ENCODE assay signal across 8 cellular contexts in the genomic region with DNA sequence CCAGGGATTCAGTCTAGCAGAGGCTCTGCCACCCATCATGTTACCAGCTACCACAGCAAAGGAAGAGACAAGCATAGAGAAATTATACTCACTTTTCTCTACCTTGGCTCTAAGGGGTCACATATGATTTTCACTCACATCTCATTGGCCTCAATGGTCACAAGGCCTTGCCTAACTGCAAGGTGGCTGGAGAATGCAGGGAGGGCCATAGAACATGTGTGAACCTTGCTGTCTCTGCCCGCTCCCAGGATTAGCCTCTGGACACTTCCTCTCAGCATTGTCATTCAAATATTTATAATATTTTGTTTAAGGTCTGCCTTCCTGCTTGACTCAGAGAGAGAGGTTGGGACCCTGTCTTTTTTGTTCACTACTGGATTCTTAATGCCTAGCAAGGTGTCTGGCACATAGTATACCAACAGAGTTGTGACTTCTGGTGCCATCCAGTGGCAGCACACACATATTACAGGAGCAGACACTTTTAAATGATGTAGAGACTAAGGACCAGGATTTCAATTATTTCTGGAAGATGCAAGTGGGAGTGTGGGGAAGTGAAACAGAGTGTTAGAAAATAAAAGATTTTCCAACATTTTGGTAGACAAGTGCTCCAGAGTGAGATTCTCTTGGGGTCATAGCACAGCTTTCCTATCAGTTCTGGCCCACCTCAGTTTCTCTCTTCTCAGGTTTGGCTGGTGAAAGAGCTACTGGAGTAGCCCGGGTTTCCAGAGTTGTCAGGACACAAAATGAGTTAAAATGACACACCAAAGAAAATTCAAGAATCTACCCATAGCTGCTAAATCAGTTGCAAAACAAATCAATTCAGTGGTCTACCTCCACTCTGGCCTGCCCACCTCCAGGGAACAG.
DNase-seq lines count a peak whose midpoint lies in the region; ATAC-seq and TF ChIP-seq lines count a peak whose summit lies in the region.

No MANE protein-coding gene starts in this region.

- no peak overlapping the region for H3K4me3 Mint-ChIP-seq in neural progenitor cell

- peaks cover 9% of the 10 kb centered on the region for H3K27me3 Mint-ChIP-seq in neural progenitor cell (ENCODE audit: insufficient read depth, low read depth)

- ATAC-seq in GM18511 (IDR thresholded peaks at IDR 0.05; ENCODE audit: unreplicated experiment) (peak; percentile 96), HG03045 (IDR thresholded peaks at IDR 0.05; ENCODE audit: unreplicated experiment) (peak; percentile 76)

- no peak overlapping the region for H3K4me3 ChIP-seq in esophagus muscularis mucosa
- no peak overlapping the region for H3K4me3 ChIP-seq in neural progenitor cell
- H3K4me3 ChIP-seq in transverse colon, result no peak overlapping the region

- TF ChIP-seq EP300 in esophagus muscularis mucosa (IDR thresholded peaks at IDR 0.05) (no peak), transverse colon (IDR thresholded peaks at IDR 0.05; ENCODE audit: low read depth) (no peak)

- TF ChIP-seq POLR2A in esophagus muscularis mucosa (IDR thresholded peaks at IDR 0.05; ENCODE audit: low read depth) (no peak), transverse colon (IDR thresholded peaks at IDR 0.05) (no peak)

- H2AFZ ChIP-seq in neural progenitor cell (replicated peaks), result no peak overlapping the region

- no peak overlapping the region for H3K4me2 ChIP-seq in neural progenitor cell

- intact Hi-C loops in esophagus muscularis mucosa (cut with DNase I), result loop anchor here (5.0 kb wide), 1 partner anchor 241 kb away; no protein-coding TSS in a partner anchor
- intact Hi-C loops in transverse colon (cut with DNase I; ENCODE audit: low total_unique reads), result loop anchor here (10.0 kb wide), 2 partner anchors 209 to 239 kb away; no protein-coding TSS in a partner anchor

- H3K36me3 ChIP-seq in esophagus muscularis mucosa, result no peaks in the 10 kb centered on the region
- no peaks in the 10 kb centered on the region for H3K36me3 ChIP-seq in neural progenitor cell
- H3K36me3 ChIP-seq in transverse colon, result no peaks in the 10 kb centered on the region

- H3K9me3 ChIP-seq in esophagus muscularis mucosa, result no peaks in the 10 kb centered on the region
- no peaks in the 10 kb centered on the region for H3K9me3 ChIP-seq in neural progenitor cell (ENCODE audit: low read depth)
- H3K9me3 ChIP-seq in transverse colon, result no peaks in the 10 kb centered on the region

- H3K9me3 Mint-ChIP-seq in neural progenitor cell, result no peaks in the 10 kb centered on the region

- no peaks in the 10 kb centered on the region for H3K27me3 ChIP-seq in esophagus muscularis mucosa
- H3K27me3 ChIP-seq in neural progenitor cell, result no peaks in the 10 kb centered on the region
- no peaks in the 10 kb centered on the region for H3K27me3 ChIP-seq in transverse colon

- H3K27ac Mint-ChIP-seq in neural progenitor cell, result no peak overlapping the region

- H3K27ac ChIP-seq in esophagus muscularis mucosa (replicated peaks in 1 of 4) (no peak overlapping the region), neural progenitor cell (no peak overlapping the region), transverse colon (no peak overlapping the region)

- WGBS in esophagus muscularis mucosa, result 94% methylated on average over 2 of the region's 2 CpGs
- 68 to 90% methylated on average over 2 of the region's 2 CpGs for WGBS in transverse colon (ENCODE audit: low coverage in 1 of 2), 2 donors

- TF ChIP-seq CTCF in AG09319 (IDR thresholded peaks at IDR 0.05; ENCODE audit: low read depth, low read length) (peak; percentile 75), esophagus muscularis mucosa (IDR thresholded peaks at IDR 0.05) (peak; percentile 61 to 78 (median 63)), neural progenitor cell (IDR thresholded peaks at IDR 0.05) (peak; percentile 92), transverse colon (IDR thresholded peaks at IDR 0.05) (peak; percentile 61 to 77 (median 75))

- no peak overlapping the region for H3K9ac ChIP-seq in neural progenitor cell

- no peaks in the 10 kb centered on the region for H4K20me1 ChIP-seq in neural progenitor cell (ENCODE audit: low read depth)

- no peaks in the 10 kb centered on the region for H3F3A ChIP-seq in neural progenitor cell (ENCODE audit: low read depth)

- H3K4me1 ChIP-seq in esophagus muscularis mucosa, result no peaks in the 10 kb centered on the region
- H3K4me1 ChIP-seq in neural progenitor cell, result peaks cover 5% of the 10 kb centered on the region
- H3K4me1 ChIP-seq in transverse colon, result no peaks in the 10 kb centered on the region

- H3K79me2 ChIP-seq in neural progenitor cell (ENCODE audit: low read depth), result no peaks in the 10 kb centered on the region

- H3K4me1 Mint-ChIP-seq in neural progenitor cell, result peaks cover 6% of the 10 kb centered on the region

- DNase-seq in AG09319 (ENCODE audit: extremely low read depth, low read depth), result no peak
- peak; percentile 14 for DNase-seq in NCI-H82 treated with DMSO at 0.1 percent for 48 hours (lab: John Stamatoyannopoulos, UW; ENCODE audit: unreplicated experiment)
- peak; percentile 77 for DNase-seq in activated CD8-positive, alpha-beta memory T cell treated with anti-CD3 and anti-CD28 coated beads, Interleukin-2, amount 50 U/mL, for 4 hours
- DNase-seq in esophagus muscularis mucosa (ENCODE audit: extremely low spot score), result no peak
- peak; percentile 63 for DNase-seq in neural progenitor cell (ENCODE audit: low spot score)
- DNase-seq in transverse colon, result peak; percentile 70

- in situ Hi-C loops in transverse colon (cut with MboI; ENCODE audit: low pct_ligation_motif_present in 1 of 4, low pct_unique_long_range_greater_than_20kb in 1 of 4, low sequenced_read_pairs in 3 of 4), result loop anchor here (10.0 to 25.0 kb wide), 7 partner anchors 119 to 696 kb away; a partner anchor contains a TSS

- no peaks in the 10 kb centered on the region for H3K36me3 Mint-ChIP-seq in neural progenitor cell

Comparison
In these comparisons a context has a peak if more than half of its experiments do, and no peak if none do; other contexts are left out.
1. DNase-seq: peak in NCI-H82 treated with DMSO at 0.1 percent for 48 hours (single experiment), activated CD8-positive, alpha-beta memory T cell treated with anti-CD3 and anti-CD28 coated beads, Interleukin-2, amount 50 U/mL, for 4 hours (single experiment), neural progenitor cell (single experiment) and transverse colon (single experiment); none in AG09319 (single experiment) and esophagus muscularis mucosa (single experiment).
2. Peak in every context shown above with its lines, with median percentiles within 50 percentile points of each other: CTCF ChIP-seq.